In genomic region chr2:157194097-157194688, GRCh38 we compare ENCODE assay signal across 8 cellular contexts.
DNase-seq lines count a peak whose midpoint lies in the region; ATAC-seq and TF ChIP-seq lines count a peak whose summit lies in the region.

No MANE protein-coding gene starts in this region.

- H3K4me2 ChIP-seq in OCI-LY1 (ENCODE audit: low read length): no peak overlapping the region

- ATAC-seq in GM21360 (IDR thresholded peaks at IDR 0.05; ENCODE audit: unreplicated experiment) (peak; percentile 58), HG03558 (IDR thresholded peaks at IDR 0.05; ENCODE audit: extremely low read depth, unreplicated experiment) (peak; percentile 39), lung (ENCODE audit: insufficient read depth, low FRiP score) (peak; percentile 66)

- DNase-seq in NCI-H524 (lab: John Stamatoyannopoulos, UW) (peak; percentile 3 to 67), NCI-H524 treated with DMSO at 0.1 percent for 48 hours (lab: John Stamatoyannopoulos, UW) (no peak), choroid plexus epithelial cell (ENCODE audit: low read depth) (peak; percentile 87), lung (ENCODE audit: low spot score) (no peak), GM19240 (ENCODE audit: insufficient read length, low spot score) (no peak)

- TF ChIP-seq CTCF in OCI-LY1 (IDR thresholded peaks at IDR 0.05; ENCODE audit: low read length) (peak; percentile 66), choroid plexus epithelial cell (conservative IDR thresholded peaks at IDR 0.05; ENCODE audit: low read depth, low read length) (peak; percentile 75), lung (IDR thresholded peaks at IDR 0.05; ENCODE audit: control extremely low read depth, extremely low read depth) (peak; percentile 46)

- H3K9ac ChIP-seq in OCI-LY1 (ENCODE audit: low read length): no peak overlapping the region

- no peaks in the 10 kb centered on the region for H4K20me1 ChIP-seq in OCI-LY1 (ENCODE audit: insufficient read depth, low read length)

- H3K4me3 ChIP-seq in OCI-LY1 (ENCODE audit: low read depth, low read length, poor library complexity, severe bottlenecking) (no peak overlapping the region), choroid plexus epithelial cell (ENCODE audit: low read depth, low read length) (no peak overlapping the region), lung (no peak overlapping the region)

- no peaks in the 10 kb centered on the region for H3F3A ChIP-seq in OCI-LY1 (ENCODE audit: insufficient read depth, low read length)

- H3K4me1 ChIP-seq in OCI-LY1 (ENCODE audit: insufficient read depth, low read length, severe bottlenecking) (no peaks in the 10 kb centered on the region), lung (ENCODE audit: control insufficient read depth in 2 of 2, insufficient read depth in 2 of 2, low read length in 2 of 2) (no peaks in the 10 kb centered on the region)

- H3K9me3 ChIP-seq in OCI-LY1 (ENCODE audit: low read length) (no peaks in the 10 kb centered on the region), lung (ENCODE audit: control insufficient read depth in 2 of 2, insufficient read depth in 1 of 2, low read length in 1 of 2) (no peaks in the 10 kb centered on the region)

- no peaks in the 10 kb centered on the region for H3K9me2 ChIP-seq in OCI-LY1 (ENCODE audit: low read depth, low read length)

- H3K27ac ChIP-seq in OCI-LY1 (ENCODE audit: low read depth, low read length, poor library complexity, severe bottlenecking) (no peak overlapping the region), lung (ENCODE audit: low read depth in 1 of 2, low read length in 1 of 2) (no peak overlapping the region)

- H3K36me3 ChIP-seq in OCI-LY1 (ENCODE audit: insufficient read depth, low read length) (no peaks in the 10 kb centered on the region), lung (ENCODE audit: control insufficient read depth in 2 of 2, insufficient read depth in 2 of 2, low read length in 2 of 2) (no peaks in the 10 kb centered on the region)

- H3K27me3 ChIP-seq in OCI-LY1 (ENCODE audit: insufficient read depth, low read length) (no peaks in the 10 kb centered on the region), lung (ENCODE audit: control insufficient read depth, insufficient read depth) (no peaks in the 10 kb centered on the region)

- H3K79me2 ChIP-seq in OCI-LY1 (ENCODE audit: insufficient read depth, low read length): no peaks in the 10 kb centered on the region

- 5 to 8% methylated on average over 2 of the region's 2 CpGs for WGBS in lung, 2 donors

- H2AFZ ChIP-seq in OCI-LY1 (ENCODE audit: low read length): no peak overlapping the region

Comparison
In these comparisons a context has a peak if more than half of its experiments do, and no peak if none do; other contexts are left out.
1. DNase-seq: peak in NCI-H524 (2 of 2) and choroid plexus epithelial cell (single experiment); none in NCI-H524 treated with DMSO at 0.1 percent for 48 hours (single experiment), lung (single experiment) and GM19240 (single experiment).
2. Peak in every context shown above with its lines, with median percentiles within 50 percentile points of each other: ATAC-seq and CTCF ChIP-seq.